ENCODE assay signal across 1 cellular context in the genomic region with DNA sequence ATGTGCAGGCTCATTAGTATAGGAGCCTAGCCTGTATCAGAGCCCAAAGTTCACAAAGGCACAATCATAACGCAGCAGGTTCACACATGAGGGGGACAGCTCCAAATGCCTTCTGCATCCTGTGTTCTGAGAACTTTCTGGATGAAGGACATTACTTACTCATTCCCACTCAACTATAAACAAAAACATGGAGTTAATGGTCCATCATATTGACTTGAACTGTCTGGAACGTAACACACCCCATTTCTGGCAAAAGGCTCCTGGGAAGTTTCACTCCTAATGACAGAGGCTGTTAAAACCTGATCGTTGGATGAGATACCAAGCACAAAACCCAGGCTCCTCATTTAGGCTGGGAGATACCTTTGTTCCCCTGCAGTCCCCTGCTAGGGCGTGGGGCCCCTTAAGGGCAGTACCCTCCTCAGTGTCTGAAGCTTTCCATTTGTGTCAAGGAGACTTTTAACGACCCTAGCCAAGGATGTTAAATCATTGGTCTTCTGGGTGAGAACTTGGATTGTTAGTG.
TF ChIP-seq lines count a peak whose summit lies in the region.

No MANE protein-coding gene starts in this region.

TF ChIP-seq in GM23338, 12 proteins besides CTCF, POLR2A, EP300 and RAD21:
- TF ChIP-seq ZNF462 (CRISPR knock-in tag; IDR thresholded peaks at IDR 0.05) (no peak), ZNF331 (CRISPR knock-in tag; IDR thresholded peaks at IDR 0.05; ENCODE audit: low read depth) (no peak), STAT1 (IDR thresholded peaks at IDR 0.05; ENCODE audit: unreplicated experiment) (no peak), ZNF114 (CRISPR knock-in tag; IDR thresholded peaks at IDR 0.05) (no peak), NANOG (IDR thresholded peaks at IDR 0.05; ENCODE audit: borderline replicate concordance) (no peak), CREB1 (CRISPR knock-in tag; IDR thresholded peaks at IDR 0.05; ENCODE audit: low read depth) (no peak), JUNB (IDR thresholded peaks at IDR 0.05; ENCODE audit: unreplicated experiment) (no peak)
